Comparison of ENCODE assay signal across 1 cellular context in genomic region chr16:30395992-30396560, GRCh38.
TF ChIP-seq lines count a peak whose summit lies in the region.

No MANE protein-coding gene starts in this region.

TF ChIP-seq in HepG2, 621 proteins besides CTCF, POLR2A, EP300 and RAD21 (continued from another document):
- TF ChIP-seq ZNF740 (CRISPR knock-in tag; IDR thresholded peaks at IDR 0.05) (peak; percentile 50; the same call in 1 of the 2 replicates), MXD1 (CRISPR knock-in tag; IDR thresholded peaks at IDR 0.05) (no peak; the same call in 1 of the 2 replicates), ZNF143 (CRISPR knock-in tag; IDR thresholded peaks at IDR 0.05) (no peak), GATAD2A (CRISPR knock-in tag; IDR thresholded peaks at IDR 0.05) (no peak), ZNF564 (CRISPR knock-in tag; IDR thresholded peaks at IDR 0.05) (peak; percentile 12; the same call in 1 of the 2 replicates), ZSCAN22 (CRISPR knock-in tag; IDR thresholded peaks at IDR 0.05) (0 out of 2 replicates have a peak, but pooled peaks have one; percentile 12), CREBL2 (CRISPR knock-in tag; IDR thresholded peaks at IDR 0.05; ENCODE audit: borderline replicate concordance) (no peak), ZNF275 (CRISPR knock-in tag; IDR thresholded peaks at IDR 0.05; ENCODE audit: borderline replicate concordance) (0 out of 2 replicates have a peak, but pooled peaks have one; percentile 47), PATZ1 (CRISPR knock-in tag; IDR thresholded peaks at IDR 0.05) (peak; percentile 90), NFATC3 (CRISPR knock-in tag; IDR thresholded peaks at IDR 0.05) (peak; percentile 76; the same call in 1 of the 2 replicates), FOXC1 (CRISPR knock-in tag; IDR thresholded peaks at IDR 0.05; ENCODE audit: borderline replicate concordance) (no peak), ZNF512 (CRISPR knock-in tag; IDR thresholded peaks at IDR 0.05) (0 out of 2 replicates have a peak, but pooled peaks have one; percentile 19), NR2F6 (IDR thresholded peaks at IDR 0.05) (no peak), NR2F6 (CRISPR knock-in tag; IDR thresholded peaks at IDR 0.05) (no peak; the same call in 1 of the 2 replicates), ZNF317 (CRISPR knock-in tag; IDR thresholded peaks at IDR 0.05) (0 out of 2 replicates have a peak, but pooled peaks have one; percentile 23), IRF1 (CRISPR knock-in tag; IDR thresholded peaks at IDR 0.05; ENCODE audit: low read depth) (no peak), GLI4 (CRISPR knock-in tag; IDR thresholded peaks at IDR 0.05; ENCODE audit: borderline replicate concordance) (peak; percentile 84; the same call in 1 of the 2 replicates), ZKSCAN5 (CRISPR knock-in tag; IDR thresholded peaks at IDR 0.05) (no peak), ZNF589 (CRISPR knock-in tag; conservative IDR thresholded peaks at IDR 0.05) (peak; percentile 9; the same call in 1 of the 2 replicates), NFIB (CRISPR knock-in tag; IDR thresholded peaks at IDR 0.05; ENCODE audit: borderline replicate concordance) (no peak), ZNF556 (CRISPR knock-in tag; IDR thresholded peaks at IDR 0.05; ENCODE audit: borderline replicate concordance) (0 out of 2 replicates have a peak, but pooled peaks have one; percentile 11), TARDBP (CRISPR knock-in tag; IDR thresholded peaks at IDR 0.05) (no peak), KAT7 (CRISPR knock-in tag; IDR thresholded peaks at IDR 0.05; ENCODE audit: borderline replicate concordance) (0 out of 2 replicates have a peak, but pooled peaks have one; percentile 15), ZNF318 (CRISPR knock-in tag; IDR thresholded peaks at IDR 0.05) (no peak), FOXO4 (CRISPR knock-in tag; conservative IDR thresholded peaks at IDR 0.05) (no peak)
TF ChIP-seq in HepG2: peak in this region for 30.
